27 cellular contexts compared by ENCODE assay signal in the genomic region with DNA sequence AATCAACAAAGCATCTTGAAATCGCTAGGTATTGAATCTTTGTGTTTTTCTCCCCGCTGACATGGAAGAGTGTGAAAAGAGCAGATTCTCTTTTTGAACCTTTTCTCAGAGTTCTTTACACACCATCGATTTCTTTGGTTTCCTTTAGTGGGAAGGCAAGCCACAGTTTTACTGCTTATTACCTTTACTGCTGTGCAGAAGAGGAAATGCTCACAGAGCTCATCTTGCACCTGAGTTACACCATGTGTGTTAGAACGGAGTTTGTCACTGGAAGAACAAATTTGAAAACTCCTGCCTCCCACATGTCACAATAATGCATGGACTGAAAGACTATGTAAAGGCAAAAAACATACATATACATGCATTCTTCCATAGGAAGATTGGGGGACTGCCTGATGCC. TPM values are rescaled to one million over a fixed set of nuclear protein-coding genes. Genes with fewer than 3 reads are reported as not detected.
A peak's percentile ranks its signal among the peaks of the same experiment; 100 is the strongest.
DNase-seq lines count a peak whose midpoint lies in the region; ATAC-seq and TF ChIP-seq lines count a peak whose summit lies in the region.
"Had no signal": no experiment of that assay in that cellular context is flagged by ENCODE, and none has a peak within 500 bp of the region (broad histone marks: within the 10 kb centered on the region; RNA-seq: fewer than 3 reads in every experiment).

No MANE protein-coding gene starts in this region.

- TF ChIP-seq CTCF in colonic mucosa (IDR thresholded peaks at IDR 0.05), result no peak

- peaks cover 30% of the 10 kb centered on the region for H3K9me3 Mint-ChIP-seq in activated CD4-positive, alpha-beta T cell treated with anti-CD3 and anti-CD28 coated beads, Interleukin-2, amount 10 ng/mL, durations not matched to agents 24 days and 14 days
- H3K9me3 Mint-ChIP-seq in CD4-positive, CD25-positive, alpha-beta regulatory T cell, result peaks cover 0 to 28% (median 6%) of the 10 kb centered on the region in 7 donors
- H3K9me3 Mint-ChIP-seq in naive thymus-derived CD4-positive, alpha-beta T cell, result peaks cover 0 to 47% (median 22%) of the 10 kb centered on the region in 11 donors

- peak overlapping the region; percentile 39 for H3K4me3 ChIP-seq in CD4-positive, CD25-positive, alpha-beta regulatory T cell (ENCODE audit: low read depth, low read length)
- H3K4me3 ChIP-seq in naive thymus-derived CD4-positive, alpha-beta T cell (ENCODE audit: low read length), result no peak overlapping the region
- H3K4me3 ChIP-seq in effector memory CD4-positive, alpha-beta T cell (ENCODE audit: insufficient read depth, low read depth, low read length, poor library complexity, severe bottlenecking), result no peak overlapping the region
- no peak overlapping the region for H3K4me3 ChIP-seq in colonic mucosa
- H3K4me3 ChIP-seq: breast epithelium, tibial nerve had no signal

- H3K9ac ChIP-seq in colonic mucosa (ENCODE audit: low read depth in 2 of 2, low read length in 2 of 2), result no peak overlapping the region
- H3K9ac ChIP-seq: SK-N-SH had no signal

- intact Hi-C loops in activated CD4-positive, alpha-beta T cell treated with anti-CD3 and anti-CD28 coated beads, Interleukin-2, amount 10 ng/mL, durations not matched to agents 24 days and 14 days (cut with micrococcal nuclease), result no loop called here
- intact Hi-C loops in naive thymus-derived CD4-positive, alpha-beta T cell (cut with micrococcal nuclease), result loop anchor here in 1 of 2 donors (1.0 to 5.0 kb wide), 2 partner anchors 14 to 47 kb away; a partner anchor contains a TSS
- intact Hi-C loops in colonic mucosa (cut with DNase I), result no loop called here

- peaks cover 20% of the 10 kb centered on the region for H3K36me3 ChIP-seq in CD4-positive, CD25-positive, alpha-beta regulatory T cell (ENCODE audit: control insufficient read depth, insufficient read depth, low read length)
- peaks cover 0 to 11% (median 0%) of the 10 kb centered on the region in 3 experiments for H3K36me3 ChIP-seq in naive thymus-derived CD4-positive, alpha-beta T cell (ENCODE audit: control insufficient read depth in 2 of 3, insufficient read depth in 3 of 3, low read length in 3 of 3)
- H3K36me3 ChIP-seq in effector memory CD4-positive, alpha-beta T cell (ENCODE audit: control insufficient read depth, insufficient read depth, low read length), result peaks cover 3% of the 10 kb centered on the region
- no peaks in the 10 kb centered on the region for H3K36me3 ChIP-seq in colonic mucosa
- H3K36me3 ChIP-seq: breast epithelium had no signal

- no peaks in the 10 kb centered on the region for H3K27me3 Mint-ChIP-seq in activated CD4-positive, alpha-beta T cell treated with anti-CD3 and anti-CD28 coated beads, Interleukin-2, amount 10 ng/mL, durations not matched to agents 24 days and 14 days
- no peaks in the 10 kb centered on the region for H3K27me3 Mint-ChIP-seq in CD4-positive, CD25-positive, alpha-beta regulatory T cell
- no peaks in the 10 kb centered on the region for H3K27me3 Mint-ChIP-seq in T-helper 17 cell
- no peaks in the 10 kb centered on the region for H3K27me3 Mint-ChIP-seq in naive thymus-derived CD4-positive, alpha-beta T cell

- H3K4me3 Mint-ChIP-seq in activated CD4-positive, alpha-beta T cell treated with anti-CD3 and anti-CD28 coated beads, Interleukin-2, amount 10 ng/mL, durations not matched to agents 24 days and 14 days, result peak overlapping the region; percentile 43
- H3K4me3 Mint-ChIP-seq in CD4-positive, CD25-positive, alpha-beta regulatory T cell, result peak overlapping the region; percentile 10 to 52 (median 24)
- H3K4me3 Mint-ChIP-seq in T-helper 17 cell, result no peak overlapping the region
- H3K4me3 Mint-ChIP-seq in naive thymus-derived CD4-positive, alpha-beta T cell, result peak overlapping the region; percentile 20 to 74 (median 59)
- H3K4me3 Mint-ChIP-seq: mesothelial cell of epicardium; natural killer cell; T-helper 2 cell treated with Interferon-gamma antibody and Interleukin-4, amounts not matched to agents 5 μg/mL and 100 μg/mL, for 36 hours had no signal

- DNase-seq in activated CD4-positive, alpha-beta T cell treated with anti-CD3 and anti-CD28 coated beads, Interleukin-2, amount 10 ng/mL, durations not matched to agents 24 days and 14 days, result no peak
- no peak for DNase-seq in activated CD4-positive, alpha-beta T cell treated with anti-CD3 and anti-CD28 coated beads, Interleukin-2, amount 50 U/mL, for 4 hours
- peak in 1 of 3 donors; percentile 16 for DNase-seq in CD4-positive, CD25-positive, alpha-beta regulatory T cell
- DNase-seq in T-helper 17 cell (no peak), GM03348 (ENCODE audit: low spot score) (no peak), colonic mucosa (no peak)
- peak in 4 of 9 donors; percentile 10 to 37 (median 28) for DNase-seq in naive thymus-derived CD4-positive, alpha-beta T cell
- DNase-seq in effector memory CD4-positive, alpha-beta T cell, result no peak
- DNase-seq: activated CD4-positive, alpha-beta T cell treated with anti-CD3 and anti-CD28 coated beads for 48 hours; activated effector memory CD4-positive, alpha-beta T cell treated with Interleukin-2 at 50 U/mL for 16 hours; amygdala; COR-L47; DMS53; effector CD8-positive, alpha-beta T cell; erythroblast; HCEC 1CT; head of caudate nucleus; left ventricle myocardium superior; natural killer cell; NCI-H146; NCI-H2107; NCI-H774; SK-N-SH had no signal

- H3K27ac Mint-ChIP-seq in activated CD4-positive, alpha-beta T cell treated with anti-CD3 and anti-CD28 coated beads, Interleukin-2, amount 10 ng/mL, durations not matched to agents 24 days and 14 days, result no peak overlapping the region
- peak overlapping the region; percentile 8 to 58 (median 39) for H3K27ac Mint-ChIP-seq in CD4-positive, CD25-positive, alpha-beta regulatory T cell
- peak overlapping the region; percentile 14 for H3K27ac Mint-ChIP-seq in T-helper 17 cell
- H3K27ac Mint-ChIP-seq in naive thymus-derived CD4-positive, alpha-beta T cell, result peak overlapping the region; percentile 18 to 94 (median 88)
- H3K27ac Mint-ChIP-seq: mesothelial cell of epicardium; natural killer cell; T-helper 2 cell treated with Interferon-gamma antibody and Interleukin-4, amounts not matched to agents 5 μg/mL and 100 μg/mL, for 36 hours had no signal

- peaks cover 10% of the 10 kb centered on the region for H3K4me1 Mint-ChIP-seq in activated CD4-positive, alpha-beta T cell treated with anti-CD3 and anti-CD28 coated beads, Interleukin-2, amount 10 ng/mL, durations not matched to agents 24 days and 14 days
- peaks cover 6 to 33% (median 27%) of the 10 kb centered on the region in 4 donors for H3K4me1 Mint-ChIP-seq in CD4-positive, CD25-positive, alpha-beta regulatory T cell
- peaks cover 5% of the 10 kb centered on the region for H3K4me1 Mint-ChIP-seq in T-helper 17 cell
- H3K4me1 Mint-ChIP-seq in naive thymus-derived CD4-positive, alpha-beta T cell, result peaks cover 11 to 69% (median 59%) of the 10 kb centered on the region in 7 donors
- H3K4me1 Mint-ChIP-seq: mesothelial cell of epicardium, natural killer cell had no signal

- peaks cover 19 to 21% of the 10 kb centered on the region in 2 experiments for H3K9me3 ChIP-seq in CD4-positive, CD25-positive, alpha-beta regulatory T cell (ENCODE audit: control insufficient read depth in 2 of 2, low read length in 2 of 2)
- H3K9me3 ChIP-seq in T-helper 17 cell (ENCODE audit: control insufficient read depth, low read length, poor library complexity, severe bottlenecking), result no peaks in the 10 kb centered on the region
- H3K9me3 ChIP-seq in naive thymus-derived CD4-positive, alpha-beta T cell (ENCODE audit: control insufficient read depth in 2 of 3, low read length in 3 of 3), result peaks cover 0 to 18% (median 12%) of the 10 kb centered on the region in 3 experiments
- H3K9me3 ChIP-seq in effector memory CD4-positive, alpha-beta T cell (ENCODE audit: control insufficient read depth, low read length), result peaks cover 8% of the 10 kb centered on the region
- H3K9me3 ChIP-seq in colonic mucosa, result no peaks in the 10 kb centered on the region

- ATAC-seq in CD4-positive, CD25-positive, alpha-beta regulatory T cell (ENCODE audit: low read depth in 2 of 2), result peak; percentile 37 to 52
- ATAC-seq in T-helper 17 cell, result no peak
- peak; percentile 26 for ATAC-seq in naive thymus-derived CD4-positive, alpha-beta T cell
- ATAC-seq: left ventricle myocardium superior, natural killer cell had no signal

- POLR2A ChIA-PET in naive thymus-derived CD4-positive, alpha-beta T cell (lab: Charles Lee), result interaction anchor here (0.5 to 1.8 kb wide), 2 partner anchors 9 to 12 kb away, joined by 3 to 4 read pairs; no protein-coding TSS in a partner anchor

- no peaks in the 10 kb centered on the region for H3K4me1 ChIP-seq in CD4-positive, CD25-positive, alpha-beta regulatory T cell (ENCODE audit: control insufficient read depth, insufficient read depth, low read length, poor library complexity, severe bottlenecking)
- H3K4me1 ChIP-seq in naive thymus-derived CD4-positive, alpha-beta T cell (ENCODE audit: control insufficient read depth in 2 of 2, insufficient read depth in 2 of 2, low read length in 2 of 2), result peaks cover 0 to 15% of the 10 kb centered on the region in 2 donors
- H3K4me1 ChIP-seq in effector memory CD4-positive, alpha-beta T cell (ENCODE audit: control insufficient read depth, insufficient read depth, low read length, poor library complexity, severe bottlenecking), result no peaks in the 10 kb centered on the region
- no peaks in the 10 kb centered on the region for H3K4me1 ChIP-seq in colonic mucosa
- H3K4me1 ChIP-seq: breast epithelium, tibial nerve had no signal

- H3K36me3 Mint-ChIP-seq in activated CD4-positive, alpha-beta T cell treated with anti-CD3 and anti-CD28 coated beads, Interleukin-2, amount 10 ng/mL, durations not matched to agents 24 days and 14 days (ENCODE audit: low read depth), result peaks cover 58% of the 10 kb centered on the region
- peaks cover 44% of the 10 kb centered on the region for H3K36me3 Mint-ChIP-seq in CD4-positive, CD25-positive, alpha-beta regulatory T cell
- H3K36me3 Mint-ChIP-seq in T-helper 17 cell (ENCODE audit: low read depth), result peaks cover 5% of the 10 kb centered on the region
- H3K36me3 Mint-ChIP-seq in naive thymus-derived CD4-positive, alpha-beta T cell, result peaks cover 10 to 68% (median 42%) of the 10 kb centered on the region in 5 donors

- H3K27ac ChIP-seq in CD4-positive, CD25-positive, alpha-beta regulatory T cell (ENCODE audit: insufficient read depth, low read length, poor library complexity, severe bottlenecking), result peak overlapping the region; percentile 53
- H3K27ac ChIP-seq in naive thymus-derived CD4-positive, alpha-beta T cell (ENCODE audit: low read depth, low read length), result peak overlapping the region; percentile 41
- H3K27ac ChIP-seq in effector memory CD4-positive, alpha-beta T cell (ENCODE audit: insufficient read depth, low read length, poor library complexity, severe bottlenecking), result no peak overlapping the region
- no peak overlapping the region for H3K27ac ChIP-seq in colonic mucosa
- H3K27ac ChIP-seq: breast epithelium, tibial nerve had no signal

- no peaks in the 10 kb centered on the region for H3K27me3 ChIP-seq in CD4-positive, CD25-positive, alpha-beta regulatory T cell (ENCODE audit: control insufficient read depth, insufficient read depth, low read length)
- H3K27me3 ChIP-seq in naive thymus-derived CD4-positive, alpha-beta T cell (ENCODE audit: control insufficient read depth in 2 of 2, insufficient read depth in 2 of 2, low read length in 2 of 2), result no peaks in the 10 kb centered on the region
- no peaks in the 10 kb centered on the region for H3K27me3 ChIP-seq in effector memory CD4-positive, alpha-beta T cell (replicated peaks; ENCODE audit: control insufficient read depth, insufficient read depth, low read length, poor library complexity, severe bottlenecking)
- no peaks in the 10 kb centered on the region for H3K27me3 ChIP-seq in colonic mucosa
- H3K27me3 ChIP-seq: breast epithelium, tibial nerve had no signal

- CTCF ChIA-PET in naive thymus-derived CD4-positive, alpha-beta T cell (lab: Charles Lee), result no interaction called here

RNA-seq across cellular contexts. Expression of a gene that starts 45.3 kb away (rescaled TPM):
- 42.6 and 46.9 TPM in 2 replicates for total RNA-seq in activated CD4-positive, alpha-beta T cell treated with anti-CD3 and anti-CD28 coated beads, Interleukin-2, amount 10 ng/mL, durations not matched to agents 24 days and 14 days
- 53.0 TPM for total RNA-seq in CD4-positive, CD25-positive, alpha-beta regulatory T cell
- 10 to 100 TPM; 41.0 to 58.5 (median 54.7) TPM for polyA plus RNA-seq in CD4-positive, CD25-positive, alpha-beta regulatory T cell
- total RNA-seq in T-helper 17 cell (10 to 100 TPM; 25.5 to 34.0 TPM), colonic mucosa (10 to 100 TPM; 13.3 to 44.1 TPM)
- total RNA-seq in naive thymus-derived CD4-positive, alpha-beta T cell, result 10 to 100 TPM; 56.0 to 70.6 (median 66.6) TPM
- 10 to 100 TPM; 65.6 to 79.8 TPM for polyA plus RNA-seq in naive thymus-derived CD4-positive, alpha-beta T cell

Comparison
In these comparisons a context has a peak if more than half of its experiments do, and no peak if none do; other contexts are left out.
1. H3K27ac ChIP-seq: peak in CD4-positive, CD25-positive, alpha-beta regulatory T cell (single experiment) and naive thymus-derived CD4-positive, alpha-beta T cell (single experiment); none in effector memory CD4-positive, alpha-beta T cell (single experiment) and colonic mucosa (single experiment).